ENCODE assay signal across 2 cellular contexts in genomic region chr4:126800723-126801191, GRCh38.
TF ChIP-seq lines count a peak whose summit lies in the region.

No MANE protein-coding gene starts in this region.

TF ChIP-seq in IMR-90, 13 proteins besides CTCF, POLR2A, EP300 and RAD21 (continued from another document):
- TF ChIP-seq, protein P1, sequence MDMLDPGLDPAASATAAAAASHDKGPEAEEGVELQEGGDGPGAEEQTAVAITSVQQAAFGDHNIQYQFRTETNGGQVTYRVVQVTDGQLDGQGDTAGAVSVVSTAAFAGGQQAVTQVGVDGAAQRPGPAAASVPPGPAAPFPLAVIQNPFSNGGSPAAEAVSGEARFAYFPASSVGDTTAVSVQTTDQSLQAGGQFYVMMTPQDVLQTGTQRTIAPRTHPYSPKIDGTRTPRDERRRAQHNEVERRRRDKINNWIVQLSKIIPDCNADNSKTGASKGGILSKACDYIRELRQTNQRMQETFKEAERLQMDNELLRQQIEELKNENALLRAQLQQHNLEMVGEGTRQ (IDR thresholded peaks at IDR 0.05; ENCODE audit: low read depth, low read length), result no peak
- no peak for TF ChIP-seq BHLHE40 (IDR thresholded peaks at IDR 0.05; ENCODE audit: low read depth, low read length)
- no peak for TF ChIP-seq MAZ (IDR thresholded peaks at IDR 0.05; ENCODE audit: borderline replicate concordance, low read depth, low read length)
- TF ChIP-seq FOS (IDR thresholded peaks at IDR 0.05; ENCODE audit: low read depth, low read length), result no peak
- TF ChIP-seq RFX5 (IDR thresholded peaks at IDR 0.05; ENCODE audit: low read depth, low read length), result no peak
- TF ChIP-seq, protein P2, sequence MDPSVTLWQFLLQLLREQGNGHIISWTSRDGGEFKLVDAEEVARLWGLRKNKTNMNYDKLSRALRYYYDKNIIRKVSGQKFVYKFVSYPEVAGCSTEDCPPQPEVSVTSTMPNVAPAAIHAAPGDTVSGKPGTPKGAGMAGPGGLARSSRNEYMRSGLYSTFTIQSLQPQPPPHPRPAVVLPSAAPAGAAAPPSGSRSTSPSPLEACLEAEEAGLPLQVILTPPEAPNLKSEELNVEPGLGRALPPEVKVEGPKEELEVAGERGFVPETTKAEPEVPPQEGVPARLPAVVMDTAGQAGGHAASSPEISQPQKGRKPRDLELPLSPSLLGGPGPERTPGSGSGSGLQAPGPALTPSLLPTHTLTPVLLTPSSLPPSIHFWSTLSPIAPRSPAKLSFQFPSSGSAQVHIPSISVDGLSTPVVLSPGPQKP (IDR thresholded peaks at IDR 0.05; ENCODE audit: borderline replicate concordance, low read depth, low read length), result no peak
- TF ChIP-seq SMC3 (IDR thresholded peaks at IDR 0.05; ENCODE audit: low read depth, low read length), result no peak

TF ChIP-seq in K562, 482 proteins besides CTCF, POLR2A, EP300 and RAD21:
- TF ChIP-seq MGA (IDR thresholded peaks at IDR 0.05), result peak; percentile 39; the same call in 1 of the 2 replicates
- TF ChIP-seq E2F6 (IDR thresholded peaks at IDR 0.05; ENCODE audit: borderline replicate concordance in 1 of 2, extremely low read depth in 1 of 2, insufficient read depth in 1 of 2, insufficient read length in 1 of 2, low read depth in 1 of 2, low read length in 1 of 2, poor library complexity in 1 of 2, severe bottlenecking in 1 of 2), result peak in 1 of 2 experiments; percentile 34
- TF ChIP-seq ATF3 (IDR thresholded peaks at IDR 0.05), result no peak
- TF ChIP-seq ATF3 (CRISPR knock-in tag; conservative IDR thresholded peaks at IDR 0.05), result no peak
- TF ChIP-seq ZNF232 (CRISPR knock-in tag; IDR thresholded peaks at IDR 0.05), result no peak
- no peak for TF ChIP-seq DPF2 (IDR thresholded peaks at IDR 0.05)
- no peak for TF ChIP-seq HNRNPL (IDR thresholded peaks at IDR 0.05; ENCODE audit: low read depth, low read length)
- no peak for TF ChIP-seq MCM3 (IDR thresholded peaks at IDR 0.05)
- no peak for TF ChIP-seq PHF20 (IDR thresholded peaks at IDR 0.05; ENCODE audit: partially characterized antibody)
- peak; percentile 93 for TF ChIP-seq MYNN (IDR thresholded peaks at IDR 0.05)
- no peak for TF ChIP-seq MYNN (CRISPR knock-in tag; IDR thresholded peaks at IDR 0.05)
TF ChIP-seq in K562: peak in this region for 3.
